In genomic region chr2:84969511-84970265, GRCh38 we compare ENCODE assay signal across 8 cellular contexts. TPM values are rescaled to one million over a fixed set of nuclear protein-coding genes. Genes with fewer than 3 reads are reported as not detected.
DNase-seq lines count a peak whose midpoint lies in the region; ATAC-seq and TF ChIP-seq lines count a peak whose summit lies in the region.

No MANE protein-coding gene starts in this region.

- intact Hi-C loops in naive thymus-derived CD4-positive, alpha-beta T cell (cut with micrococcal nuclease), result loop anchor here (1.0 to 5.0 kb wide), 10 partner anchors 15 to 1653 kb away; partner anchors contain the start of genes RNF103 (in 1 of the 2), SUCLG1 (in 1 of the 2) and TGOLN2 (in 1 of the 2)

- H3K4me3 Mint-ChIP-seq in naive thymus-derived CD4-positive, alpha-beta T cell, result peak overlapping the region; percentile 89 to 100 (median 99)

- H3K4me1 Mint-ChIP-seq in naive thymus-derived CD4-positive, alpha-beta T cell, result peaks cover 39 to 61% (median 54%) of the 10 kb centered on the region in 7 donors

- H3K36me3 Mint-ChIP-seq in naive thymus-derived CD4-positive, alpha-beta T cell, result peaks cover 4 to 33% (median 17%) of the 10 kb centered on the region in 5 donors

- H3K27ac Mint-ChIP-seq in naive thymus-derived CD4-positive, alpha-beta T cell, result peak overlapping the region; percentile 97 to 100 (median 99)

- CTCF ChIA-PET in naive thymus-derived CD4-positive, alpha-beta T cell (lab: Charles Lee), result interaction anchor here (0.6 to 1.7 kb wide), 2 partner anchors 44 to 47 kb away, joined by 3 to 9 read pairs; no protein-coding TSS in a partner anchor

- peaks cover 6% of the 10 kb centered on the region for H3K36me3 ChIP-seq in H7 (replicated peaks; ENCODE audit: control insufficient read depth, insufficient read depth, low read length)
- H3K36me3 ChIP-seq in effector memory CD4-positive, alpha-beta T cell (ENCODE audit: control insufficient read depth, insufficient read depth, low read length), result peaks cover 5% of the 10 kb centered on the region
- peaks cover 0 to 3% (median 0%) of the 10 kb centered on the region in 3 experiments for H3K36me3 ChIP-seq in naive thymus-derived CD4-positive, alpha-beta T cell (ENCODE audit: control insufficient read depth in 2 of 3, insufficient read depth in 3 of 3, low read length in 3 of 3)

- peaks cover 9% of the 10 kb centered on the region for H3K4me1 ChIP-seq in effector memory CD4-positive, alpha-beta T cell (ENCODE audit: control insufficient read depth, insufficient read depth, low read length, poor library complexity, severe bottlenecking)
- peaks cover 19 to 22% of the 10 kb centered on the region in 2 donors for H3K4me1 ChIP-seq in naive thymus-derived CD4-positive, alpha-beta T cell (ENCODE audit: control insufficient read depth in 2 of 2, insufficient read depth in 2 of 2, low read length in 2 of 2)

- peaks cover 0 to 4% (median 0%) of the 10 kb centered on the region in 5 donors for H3K27me3 Mint-ChIP-seq in naive thymus-derived CD4-positive, alpha-beta T cell

- peak overlapping the region; percentile 96 for H3K4me3 ChIP-seq in AG09309 (ENCODE audit: control insufficient read depth, low read depth, low read length)
- peak overlapping the region; percentile 84 for H3K4me3 ChIP-seq in H7 (ENCODE audit: insufficient read depth, low read depth, low read length)
- H3K4me3 ChIP-seq in effector memory CD4-positive, alpha-beta T cell (ENCODE audit: insufficient read depth, low read depth, low read length, poor library complexity, severe bottlenecking), result peak overlapping the region; percentile 83
- H3K4me3 ChIP-seq in naive thymus-derived CD4-positive, alpha-beta T cell (ENCODE audit: low read length), result peak overlapping the region; percentile 65

- H3K27ac ChIP-seq in effector memory CD4-positive, alpha-beta T cell (ENCODE audit: insufficient read depth, low read length, poor library complexity, severe bottlenecking), result peak overlapping the region; percentile 87
- H3K27ac ChIP-seq in naive thymus-derived CD4-positive, alpha-beta T cell (ENCODE audit: low read depth, low read length), result peak overlapping the region; percentile 95

- H3K27me3 ChIP-seq in H7 (ENCODE audit: control insufficient read depth, insufficient read depth, low read length), result no peaks in the 10 kb centered on the region
- H3K27me3 ChIP-seq in effector memory CD4-positive, alpha-beta T cell (replicated peaks; ENCODE audit: control insufficient read depth, insufficient read depth, low read length, poor library complexity, severe bottlenecking), result no peaks in the 10 kb centered on the region
- H3K27me3 ChIP-seq in naive thymus-derived CD4-positive, alpha-beta T cell (ENCODE audit: control insufficient read depth in 2 of 2, insufficient read depth in 2 of 2, low read length in 2 of 2), result no peaks in the 10 kb centered on the region

- POLR2A ChIA-PET in naive thymus-derived CD4-positive, alpha-beta T cell (lab: Charles Lee), result interaction anchor here (0.6 to 6.3 kb wide), 19 partner anchors 8 to 436 kb away, joined by 3 to 112 read pairs (median 3); no protein-coding TSS in a partner anchor

- TF ChIP-seq CTCF in AG09309 (IDR thresholded peaks at IDR 0.05; ENCODE audit: control insufficient read depth, insufficient read depth, low read depth, low read length, missing control alignments), result no peak

- peaks cover 0 to 4% (median 0%) of the 10 kb centered on the region in 11 donors for H3K9me3 Mint-ChIP-seq in naive thymus-derived CD4-positive, alpha-beta T cell

- no peak for ATAC-seq in naive thymus-derived CD4-positive, alpha-beta T cell
- no peak for ATAC-seq in HG03520 (IDR thresholded peaks at IDR 0.05; ENCODE audit: unreplicated experiment)

- DNase-seq in AG09309 (ENCODE audit: low read depth) (no peak), H7 (no peak), T-helper 22 cell (ENCODE audit: low read depth) (peak; percentile 15), RPMI8226 (no peak), inferior parietal cortex (ENCODE audit: extremely low spot score) (no peak)
- peak; percentile 4 to 28 (median 21) for DNase-seq in effector memory CD4-positive, alpha-beta T cell
- DNase-seq in naive thymus-derived CD4-positive, alpha-beta T cell, result peak in 7 of 9 donors; percentile 38 to 64 (median 48)

- no peaks in the 10 kb centered on the region for H3K9me3 ChIP-seq in effector memory CD4-positive, alpha-beta T cell (ENCODE audit: control insufficient read depth, low read length)
- no peaks in the 10 kb centered on the region for H3K9me3 ChIP-seq in naive thymus-derived CD4-positive, alpha-beta T cell (ENCODE audit: control insufficient read depth in 2 of 3, low read length in 3 of 3)

RNA-seq across cellular contexts. Expression of gene KCMF1, which starts 1.3 kb away (rescaled TPM):
- 108 and 138 TPM in 2 replicates for total RNA-seq in H7 (2014; rRNA removed; shearing (Covaris generic))
- 10 to 100 TPM; 57.7 to 81.3 (median 60.8) TPM for total RNA-seq in naive thymus-derived CD4-positive, alpha-beta T cell
- 10 to 100 TPM; 15.6 to 20.2 TPM for polyA plus RNA-seq in naive thymus-derived CD4-positive, alpha-beta T cell

Comparison
In these comparisons a context has a peak if more than half of its experiments do, and no peak if none do; other contexts are left out.
1. DNase-seq: peak in T-helper 22 cell (single experiment), effector memory CD4-positive, alpha-beta T cell (3 of 3) and naive thymus-derived CD4-positive, alpha-beta T cell (7 of 9); none in AG09309 (single experiment), H7 (single experiment), RPMI8226 (single experiment) and inferior parietal cortex (single experiment).
2. Peak in every context shown above with its lines, with median percentiles within 50 percentile points of each other: H3K4me3 ChIP-seq.